ENCODE assay signal across 27 cellular contexts in the genomic region with DNA sequence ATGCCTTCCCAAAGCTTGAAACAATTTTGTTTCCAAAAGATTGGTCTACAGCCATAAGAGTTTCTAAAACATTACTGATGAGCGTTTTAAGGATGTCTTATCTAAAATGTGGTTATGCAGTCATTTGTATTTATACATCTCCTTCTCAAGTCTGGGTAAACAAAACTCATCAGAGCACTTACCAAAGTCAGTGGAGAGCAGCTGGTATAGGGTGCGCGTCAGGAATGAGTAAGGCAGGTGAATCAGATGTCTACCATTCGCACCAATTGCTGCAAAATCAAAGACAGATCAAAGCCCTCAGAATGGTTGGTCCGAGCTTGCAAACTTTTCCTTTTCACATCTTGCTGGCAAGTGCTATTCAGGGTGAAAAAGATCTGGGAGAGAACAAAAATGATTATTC.
DNase-seq lines count a peak whose midpoint lies in the region; ATAC-seq, FAIRE-seq and TF ChIP-seq lines count a peak whose summit lies in the region.
"Had no signal": no experiment of that assay in that cellular context is flagged by ENCODE, and none has a peak within 500 bp of the region (broad histone marks: within the 10 kb centered on the region; RNA-seq: fewer than 3 reads in every experiment).

No MANE protein-coding gene starts in this region.

- no peaks in the 10 kb centered on the region for H3K36me3 Mint-ChIP-seq in astrocyte (ENCODE audit: low read depth, unreplicated experiment)
- no peaks in the 10 kb centered on the region for H3K36me3 Mint-ChIP-seq in activated CD4-positive, alpha-beta memory T cell treated with anti-CD3 and anti-CD28 coated beads, Interleukin-2, amount 10 ng/mL, durations not matched to agents 7 days and 5 days (ENCODE audit: low read depth)

- H3K27me3 Mint-ChIP-seq in astrocyte (ENCODE audit: low read depth, unreplicated experiment) = no peaks in the 10 kb centered on the region
- H3K27me3 Mint-ChIP-seq in activated CD4-positive, alpha-beta memory T cell treated with anti-CD3 and anti-CD28 coated beads, Interleukin-2, amount 10 ng/mL, durations not matched to agents 7 days and 5 days = peaks cover 21% of the 10 kb centered on the region

- H3K4me1 ChIP-seq in astrocyte (ENCODE audit: insufficient read depth, low read length) (peaks cover 10% of the 10 kb centered on the region), foreskin keratinocyte (no peaks in the 10 kb centered on the region), uterus (no peaks in the 10 kb centered on the region)
- H3K4me1 ChIP-seq: colonic mucosa, Peyer's patch had no signal

- H3K4me3 Mint-ChIP-seq in astrocyte (ENCODE audit: unreplicated experiment) = no peak overlapping the region
- no peak overlapping the region for H3K4me3 Mint-ChIP-seq in activated CD4-positive, alpha-beta memory T cell treated with anti-CD3 and anti-CD28 coated beads, Interleukin-2, amount 10 ng/mL, durations not matched to agents 7 days and 5 days
- H3K4me3 Mint-ChIP-seq: activated CD8-positive, alpha-beta T cell treated with anti-CD3 and anti-CD28 coated beads, Interleukin-2, amount 10 ng/mL, durations not matched to agents 7 days and 5 days had no signal

- no peaks in the 10 kb centered on the region for H3K9me3 Mint-ChIP-seq in astrocyte (ENCODE audit: unreplicated experiment)
- H3K9me3 Mint-ChIP-seq in activated CD4-positive, alpha-beta memory T cell treated with anti-CD3 and anti-CD28 coated beads, Interleukin-2, amount 10 ng/mL, durations not matched to agents 7 days and 5 days = no peaks in the 10 kb centered on the region

- H3K4me3 ChIP-seq in AG09309 (ENCODE audit: control insufficient read depth, low read depth, low read length) = no peak overlapping the region
- H3K4me3 ChIP-seq in MG63 = no peak overlapping the region
- no peak overlapping the region for H3K4me3 ChIP-seq in astrocyte (ENCODE audit: insufficient read depth, low read depth, low read length)
- no peak overlapping the region for H3K4me3 ChIP-seq in uterus
- H3K4me3 ChIP-seq: colonic mucosa, gastrocnemius medialis, Peyer's patch, spleen had no signal

- no peak overlapping the region for H3K9ac ChIP-seq in astrocyte (ENCODE audit: low read length)

- intact Hi-C loops in uterus (cut with DNase I; ENCODE audit: low total_unique reads) (loop anchor here (10.0 kb wide), 1 partner anchor 388 kb away; no protein-coding TSS in a partner anchor), sciatic nerve (cut with DNase I) (loop anchor here (10.0 kb wide), 2 partner anchors 288 to 388 kb away; no protein-coding TSS in a partner anchor)

- no peaks in the 10 kb centered on the region for H3K27me3 ChIP-seq in MG63
- H3K27me3 ChIP-seq in astrocyte (ENCODE audit: insufficient read depth, low read length) = peaks cover 7% of the 10 kb centered on the region
- no peaks in the 10 kb centered on the region for H3K27me3 ChIP-seq in foreskin keratinocyte
- no peaks in the 10 kb centered on the region for H3K27me3 ChIP-seq in uterus
- H3K27me3 ChIP-seq: colonic mucosa, gastrocnemius medialis, Peyer's patch had no signal

- H3K4me2 ChIP-seq in astrocyte (ENCODE audit: low read length) = peak overlapping the region; percentile 7

- TF ChIP-seq CTCF in AG09309 (IDR thresholded peaks at IDR 0.05; ENCODE audit: control insufficient read depth, insufficient read depth, low read depth, low read length, missing control alignments) = no peak
- TF ChIP-seq CTCF in astrocyte (IDR thresholded peaks at IDR 0.05; ENCODE audit: insufficient read depth, low read depth, low read length) = no peak
- TF ChIP-seq CTCF in foreskin keratinocyte (conservative IDR thresholded peaks at IDR 0.05) = no peak
- TF ChIP-seq CTCF in uterus (IDR thresholded peaks at IDR 0.05) = no peak

- H4K20me1 ChIP-seq in astrocyte (ENCODE audit: insufficient read depth, low read length) = no peaks in the 10 kb centered on the region

- no peak overlapping the region for H3K27ac Mint-ChIP-seq in astrocyte (ENCODE audit: unreplicated experiment)
- H3K27ac Mint-ChIP-seq in activated CD4-positive, alpha-beta memory T cell treated with anti-CD3 and anti-CD28 coated beads, Interleukin-2, amount 10 ng/mL, durations not matched to agents 7 days and 5 days = no peak overlapping the region
- H3K27ac Mint-ChIP-seq: activated CD8-positive, alpha-beta T cell treated with anti-CD3 and anti-CD28 coated beads, Interleukin-2, amount 10 ng/mL, durations not matched to agents 7 days and 5 days had no signal

- FAIRE-seq in astrocyte (lab: Jason Lieb, UNC) = no peak
- FAIRE-seq: HepG2 had no signal

- DNase-seq in AG09309 (ENCODE audit: low read depth) = peak; percentile 23
- DNase-seq in MG63 = peak; percentile 33
- DNase-seq in astrocyte (ENCODE audit: low read depth) = peak; percentile 49
- no peak for DNase-seq in foreskin keratinocyte
- no peak for DNase-seq in activated CD4-positive, alpha-beta memory T cell treated with anti-CD3 and anti-CD28 coated beads, Interleukin-2, amount 10 ng/mL, durations not matched to agents 7 days and 5 days
- DNase-seq in HEK293T (ENCODE audit: extremely low spot score) = no peak
- no peak for DNase-seq in uterus
- DNase-seq in sciatic nerve (ENCODE audit: low spot score) = no peak
- DNase-seq: activated CD4-positive, CD25-positive, alpha-beta regulatory T cell treated with anti-CD3 and anti-CD28 coated beads, Interleukin-2, amount 50 U/mL, for 72 hours; activated CD8-positive, alpha-beta T cell treated with anti-CD3 and anti-CD28 coated beads, Interleukin-2, amount 10 ng/mL, durations not matched to agents 7 days and 5 days; activated effector memory CD4-positive, alpha-beta T cell treated with anti-CD3 and anti-CD28 coated beads, Interleukin-2, amount 50 U/mL, for 16 hours; C1 segment of cervical spinal cord; colonic mucosa; DMS79 treated with DMSO at 0.1 percent for 48 hours; effector memory CD4-positive, alpha-beta T cell; gastrocnemius medialis; left cardiac atrium; NCI-H1105; NCI-H1930; Peyer's patch; posterior cingulate gyrus; right cardiac atrium; spleen; T-helper 1 cell; trophoblast cell had no signal

- no peaks in the 10 kb centered on the region for H3K4me1 Mint-ChIP-seq in astrocyte (ENCODE audit: low read depth, unreplicated experiment)
- peaks cover 3% of the 10 kb centered on the region for H3K4me1 Mint-ChIP-seq in activated CD4-positive, alpha-beta memory T cell treated with anti-CD3 and anti-CD28 coated beads, Interleukin-2, amount 10 ng/mL, durations not matched to agents 7 days and 5 days

- no peaks in the 10 kb centered on the region for H3K9me3 ChIP-seq in MG63
- no peaks in the 10 kb centered on the region for H3K9me3 ChIP-seq in astrocyte (ENCODE audit: insufficient read depth, low read depth, low read length)
- H3K9me3 ChIP-seq in uterus = no peaks in the 10 kb centered on the region
- H3K9me3 ChIP-seq: colonic mucosa, gastrocnemius medialis, Peyer's patch, spleen had no signal

- H3K27ac ChIP-seq in astrocyte (ENCODE audit: low read depth, low read length) (no peak overlapping the region), foreskin keratinocyte (no peak overlapping the region), uterus (no peak overlapping the region)
- H3K27ac ChIP-seq: colonic mucosa, gastrocnemius medialis, Peyer's patch, spleen had no signal

- peak; percentile 20 for ATAC-seq in foreskin keratinocyte
- no peak for ATAC-seq in sciatic nerve
- ATAC-seq: activated CD8-positive, alpha-beta T cell treated with anti-CD3 and anti-CD28 coated beads, Interleukin-2, amount 10 ng/mL, durations not matched to agents 7 days and 5 days; esophagus mucosa; gastrocnemius medialis; HepG2; left cardiac atrium; right cardiac atrium had no signal

- TF ChIP-seq POLR2A in uterus (IDR thresholded peaks at IDR 0.05) = no peak

- no peaks in the 10 kb centered on the region for H3K79me2 ChIP-seq in astrocyte (ENCODE audit: insufficient read depth, low read length)

- CTCF ChIA-PET in activated CD4-positive, alpha-beta memory T cell treated with anti-CD3 and anti-CD28 coated beads, Interleukin-2, amount 10 ng/mL, durations not matched to agents 7 days and 5 days (lab: Charles Lee) = no interaction called here
- CTCF ChIA-PET in HEK293T (lab: Yijun Ruan, JAX) = interaction anchor here (3.3 kb wide), 1 partner anchor 283 kb away, joined by 14 read pairs; a partner anchor contains a TSS

- no peaks in the 10 kb centered on the region for H3K36me3 ChIP-seq in MG63
- no peaks in the 10 kb centered on the region for H3K36me3 ChIP-seq in astrocyte (ENCODE audit: insufficient read depth, low read length)
- no peaks in the 10 kb centered on the region for H3K36me3 ChIP-seq in uterus
- H3K36me3 ChIP-seq: colonic mucosa, gastrocnemius medialis, Peyer's patch, spleen had no signal

- H2AFZ ChIP-seq in astrocyte (ENCODE audit: low read depth, low read length) = no peak overlapping the region

- POLR2A ChIA-PET in activated CD4-positive, alpha-beta memory T cell treated with anti-CD3 and anti-CD28 coated beads, Interleukin-2, amount 10 ng/mL, durations not matched to agents 7 days and 5 days (lab: Charles Lee) = no interaction called here
- POLR2A ChIA-PET in HEK293T (lab: Yijun Ruan, JAX) = interaction anchor here (1.5 kb wide), 1 partner anchor 88 kb away, joined by 3 read pairs; no protein-coding TSS in a partner anchor

TF ChIP-seq in HEK293T, 16 proteins besides CTCF, POLR2A, EP300 and RAD21:
- TF ChIP-seq HDGF (IDR thresholded peaks at IDR 0.05; ENCODE audit: borderline replicate concordance) (no peak), BHLHE40 (IDR thresholded peaks at IDR 0.05; ENCODE audit: borderline replicate concordance) (no peak), ZNF384 (IDR thresholded peaks at IDR 0.05) (no peak), SP1 (IDR thresholded peaks at IDR 0.05) (no peak), TARDBP (IDR thresholded peaks at IDR 0.05) (no peak), L3MBTL2 (conservative IDR thresholded peaks at IDR 0.05) (no peak), LEF1 (IDR thresholded peaks at IDR 0.05; ENCODE audit: borderline replicate concordance) (no peak), ARNT (IDR thresholded peaks at IDR 0.05) (no peak), SUZ12 (IDR thresholded peaks at IDR 0.05) (no peak), FOXM1 (IDR thresholded peaks at IDR 0.05; ENCODE audit: borderline replicate concordance) (no peak), ELF4 (IDR thresholded peaks at IDR 0.05) (no peak), NFRKB (IDR thresholded peaks at IDR 0.05) (no peak), FOXA1 (IDR thresholded peaks at IDR 0.05) (no peak), FOXK2 (IDR thresholded peaks at IDR 0.05) (no peak), CTBP1 (IDR thresholded peaks at IDR 0.05; ENCODE audit: borderline replicate concordance) (no peak)
- TF ChIP-seq, protein P1, sequence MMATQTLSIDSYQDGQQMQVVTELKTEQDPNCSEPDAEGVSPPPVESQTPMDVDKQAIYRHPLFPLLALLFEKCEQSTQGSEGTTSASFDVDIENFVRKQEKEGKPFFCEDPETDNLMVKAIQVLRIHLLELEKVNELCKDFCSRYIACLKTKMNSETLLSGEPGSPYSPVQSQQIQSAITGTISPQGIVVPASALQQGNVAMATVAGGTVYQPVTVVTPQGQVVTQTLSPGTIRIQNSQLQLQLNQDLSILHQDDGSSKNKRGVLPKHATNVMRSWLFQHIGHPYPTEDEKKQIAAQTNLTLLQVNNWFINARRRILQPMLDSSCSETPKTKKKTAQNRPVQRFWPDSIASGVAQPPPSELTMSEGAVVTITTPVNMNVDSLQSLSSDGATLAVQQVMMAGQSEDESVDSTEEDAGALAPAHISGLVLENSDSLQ (IDR thresholded peaks at IDR 0.05) = no peak

Comparison
In these comparisons a context has a peak if more than half of its experiments do, and no peak if none do; other contexts are left out.
1. DNase-seq: peak in AG09309 (single experiment), MG63 (single experiment) and astrocyte (single experiment); none in foreskin keratinocyte (0 of 2), activated CD4-positive, alpha-beta memory T cell treated with anti-CD3 and anti-CD28 coated beads, Interleukin-2, amount 10 ng/mL, durations not matched to agents 7 days and 5 days (single experiment), HEK293T (single experiment), uterus (0 of 2) and sciatic nerve (single experiment).